ENCODE assay signal across 16 cellular contexts in the genomic region with DNA sequence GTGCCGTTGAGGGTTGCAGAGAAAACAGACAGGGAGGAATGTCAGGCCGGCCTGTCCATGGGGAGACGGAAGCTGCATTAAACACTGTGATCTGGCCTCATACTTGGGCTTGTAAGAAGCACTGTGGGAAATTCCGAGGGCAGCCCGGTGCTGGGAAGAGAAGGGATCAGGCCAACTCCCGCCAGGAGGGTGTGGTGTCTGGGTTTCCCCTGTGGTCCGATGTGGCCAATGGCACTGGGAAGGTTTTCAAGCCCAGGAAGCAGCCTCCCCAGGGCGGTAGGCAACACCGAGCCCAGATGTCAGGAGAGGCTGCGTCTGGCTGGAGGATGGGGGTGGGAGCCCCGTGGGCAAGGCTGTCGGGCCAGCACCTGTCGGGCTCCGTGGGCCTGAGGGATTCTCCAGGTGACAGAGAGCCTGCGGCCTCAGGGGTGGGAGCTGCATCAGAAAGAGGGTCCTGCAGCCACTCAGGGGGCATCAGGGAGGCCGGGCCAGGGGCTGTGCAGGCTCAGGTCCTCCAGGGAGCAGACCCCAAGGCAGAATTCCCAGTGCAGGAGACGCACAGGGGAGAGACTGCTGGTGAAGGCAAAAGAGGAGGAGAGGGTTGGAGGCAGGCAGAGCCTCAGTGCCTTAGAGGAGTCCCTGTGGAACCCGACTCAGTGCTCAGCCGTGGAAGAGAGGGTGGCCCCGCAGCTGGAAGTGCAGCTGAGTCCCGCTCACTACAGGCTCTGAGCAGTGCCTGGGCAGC. TPM values are rescaled to one million over a fixed set of nuclear protein-coding genes. Genes with fewer than 3 reads are reported as not detected.
DNase-seq lines count a peak whose midpoint lies in the region; ATAC-seq and TF ChIP-seq lines count a peak whose summit lies in the region.
"Had no signal": no experiment of that assay in that cellular context is flagged by ENCODE, and none has a peak within 500 bp of the region (broad histone marks: within the 10 kb centered on the region; RNA-seq: fewer than 3 reads in every experiment).

No MANE protein-coding gene starts in this region.

- H3K4me3 ChIP-seq in Caco-2 (ENCODE audit: low read depth, low read length), result no peak overlapping the region
- H3K4me3 ChIP-seq: K562 had no signal

- H3K36me3 Mint-ChIP-seq in WTC11 (no peaks in the 10 kb centered on the region), Caco-2 (ENCODE audit: insufficient read depth, unreplicated experiment) (no peaks in the 10 kb centered on the region)

- H3K4me3 Mint-ChIP-seq in WTC11, result no peak overlapping the region
- H3K4me3 Mint-ChIP-seq in Caco-2 (ENCODE audit: unreplicated experiment), result no peak overlapping the region
- H3K4me3 Mint-ChIP-seq: activated naive CD8-positive, alpha-beta T cell treated with anti-CD3 and anti-CD28 coated beads, Interleukin-2, amount 10 ng/mL, durations not matched to agents 7 days and 5 days had no signal

- H3K36me3 ChIP-seq in Caco-2 (ENCODE audit: control insufficient read depth, insufficient read depth, low read length), result no peaks in the 10 kb centered on the region

- DNase-seq in stimulated activated naive CD4-positive, alpha-beta T cell treated with Interleukin-2 at 50 U/mL for 16 hours (lab: John Stamatoyannopoulos, UW), result peak; percentile 9
- DNase-seq in stimulated activated naive CD4-positive, alpha-beta T cell (lab: John Stamatoyannopoulos, UW), result no peak
- DNase-seq in WTC11 (ENCODE audit: low spot score) (no peak), glomerular visceral epithelial cell (ENCODE audit: extremely low spot score) (peak; percentile 26), NCI-H2196 treated with DMSO at 0.1 percent for 48 hours (lab: John Stamatoyannopoulos, UW; ENCODE audit: unreplicated experiment) (no peak), Caco-2 (no peak)
- DNase-seq: activated naive CD8-positive, alpha-beta T cell treated with anti-CD3 and anti-CD28 coated beads, Interleukin-2, amount 10 ng/mL, durations not matched to agents 7 days and 5 days; activated T-cell treated with anti-CD3 and anti-CD28 coated beads for 4 hours; central memory CD4-positive, alpha-beta T cell; DMS 273 treated with DMSO at 0.1 percent for 48 hours; effector CD8-positive, alpha-beta T cell; hippocampal formation; kidney glomerular epithelial cell; stimulated activated naive CD8-positive, alpha-beta T cell treated with anti-CD3 and anti-CD28 coated beads, Interleukin-15, amount 100 ng/mL, for 72 hours had no signal

- no peaks in the 10 kb centered on the region for H3K27me3 ChIP-seq in Caco-2 (replicated peaks; ENCODE audit: control insufficient read depth, insufficient read depth, low read length)

- intact Hi-C loops in Caco-2 (cut with micrococcal nuclease; ENCODE audit: unreplicated experiment), result no loop called here

- TF ChIP-seq CTCF in WTC11 (IDR thresholded peaks at IDR 0.05) (no peak), Caco-2 (IDR thresholded peaks at IDR 0.05; ENCODE audit: insufficient read depth in 1 of 2, low read depth in 1 of 2, low read length in 1 of 2, severe bottlenecking in 1 of 2, unreplicated experiment in 1 of 2) (no peak)

- CTCF ChIA-PET in WTC11 (lab: Charles Lee), result interaction anchor here (0.8 to 1.6 kb wide), 15 partner anchors 12 to 267 kb away, joined by 3 to 17 read pairs (median 4); a partner anchor contains a TSS
- CTCF ChIA-PET in Caco-2 (lab: Charles Lee), result interaction anchor here (0.8 kb wide), 1 partner anchor 51 kb away, joined by 3 read pairs; no protein-coding TSS in a partner anchor

- BruUV-seq in Caco-2 (replicated peaks; lab: Mats Ljungman, UMichigan), result no TSS peak

- H3K27ac Mint-ChIP-seq in WTC11, result no peak overlapping the region
- no peak overlapping the region for H3K27ac Mint-ChIP-seq in Caco-2 (ENCODE audit: unreplicated experiment)
- H3K27ac Mint-ChIP-seq: stimulated activated naive CD8-positive, alpha-beta T cell treated with anti-CD3 and anti-CD28 coated beads, Interleukin-15, amount 100 ng/mL, for 72 hours had no signal

- 0 out of 2 replicates have a peak, but pooled peaks cover 2% of the 10 kb centered on the region for H3K4me1 Mint-ChIP-seq in WTC11
- no peaks in the 10 kb centered on the region for H3K4me1 Mint-ChIP-seq in Caco-2 (ENCODE audit: low read depth, unreplicated experiment)

- ATAC-seq in WTC11 (peak; percentile 22; the same call in 1 of the 2 replicates), HG03457 (IDR thresholded peaks at IDR 0.05; ENCODE audit: unreplicated experiment) (no peak)
- ATAC-seq: stimulated activated naive CD8-positive, alpha-beta T cell treated with anti-CD3 and anti-CD28 coated beads, Interleukin-15, amount 100 ng/mL, for 72 hours had no signal

- no peaks in the 10 kb centered on the region for H3K27me3 Mint-ChIP-seq in WTC11 (ENCODE audit: low read depth)
- H3K27me3 Mint-ChIP-seq in Caco-2 (ENCODE audit: insufficient read depth, unreplicated experiment), result no peaks in the 10 kb centered on the region
- H3K27me3 Mint-ChIP-seq: activated naive CD8-positive, alpha-beta T cell treated with anti-CD3 and anti-CD28 coated beads, Interleukin-2, amount 10 ng/mL, durations not matched to agents 7 days and 5 days; stimulated activated naive CD8-positive, alpha-beta T cell treated with anti-CD3 and anti-CD28 coated beads, Interleukin-15, amount 100 ng/mL, for 72 hours had no signal

- H3K4me1 ChIP-seq in Caco-2, result no peaks in the 10 kb centered on the region

- H3K9me3 Mint-ChIP-seq in WTC11 (no peaks in the 10 kb centered on the region), Caco-2 (ENCODE audit: unreplicated experiment) (no peaks in the 10 kb centered on the region)
- H3K9me3 Mint-ChIP-seq: activated naive CD8-positive, alpha-beta T cell treated with anti-CD3 and anti-CD28 coated beads, Interleukin-2, amount 10 ng/mL, durations not matched to agents 7 days and 5 days; stimulated activated naive CD8-positive, alpha-beta T cell treated with anti-CD3 and anti-CD28 coated beads, Interleukin-15, amount 100 ng/mL, for 72 hours had no signal

- H3K9me3 ChIP-seq in Caco-2, result no peaks in the 10 kb centered on the region

- POLR2A ChIA-PET in WTC11 (lab: Charles Lee), result no interaction called here
- POLR2A ChIA-PET in Caco-2 (lab: Charles Lee), result no interaction called here

TF ChIP-seq in WTC11, 78 proteins besides CTCF, POLR2A, EP300 and RAD21:
- TF ChIP-seq ZNF232 (CRISPR knock-in tag; IDR thresholded peaks at IDR 0.05) (no peak), CBFB (CRISPR knock-in tag; IDR thresholded peaks at IDR 0.05; ENCODE audit: low read depth) (no peak), RORB (CRISPR knock-in tag; IDR thresholded peaks at IDR 0.05) (no peak), FOXK1 (CRISPR knock-in tag; IDR thresholded peaks at IDR 0.05) (no peak), TCF7 (CRISPR knock-in tag; IDR thresholded peaks at IDR 0.05; ENCODE audit: low read depth) (no peak)
- TF ChIP-seq, protein P1, sequence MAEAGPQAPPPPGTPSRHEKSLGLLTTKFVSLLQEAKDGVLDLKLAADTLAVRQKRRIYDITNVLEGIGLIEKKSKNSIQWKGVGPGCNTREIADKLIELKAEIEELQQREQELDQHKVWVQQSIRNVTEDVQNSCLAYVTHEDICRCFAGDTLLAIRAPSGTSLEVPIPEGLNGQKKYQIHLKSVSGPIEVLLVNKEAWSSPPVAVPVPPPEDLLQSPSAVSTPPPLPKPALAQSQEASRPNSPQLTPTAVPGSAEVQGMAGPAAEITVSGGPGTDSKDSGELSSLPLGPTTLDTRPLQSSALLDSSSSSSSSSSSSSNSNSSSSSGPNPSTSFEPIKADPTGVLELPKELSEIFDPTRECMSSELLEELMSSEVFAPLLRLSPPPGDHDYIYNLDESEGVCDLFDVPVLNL (CRISPR knock-in tag; IDR thresholded peaks at IDR 0.05; ENCODE audit: borderline replicate concordance, low read depth), result no peak
- TF ChIP-seq, protein P2, sequence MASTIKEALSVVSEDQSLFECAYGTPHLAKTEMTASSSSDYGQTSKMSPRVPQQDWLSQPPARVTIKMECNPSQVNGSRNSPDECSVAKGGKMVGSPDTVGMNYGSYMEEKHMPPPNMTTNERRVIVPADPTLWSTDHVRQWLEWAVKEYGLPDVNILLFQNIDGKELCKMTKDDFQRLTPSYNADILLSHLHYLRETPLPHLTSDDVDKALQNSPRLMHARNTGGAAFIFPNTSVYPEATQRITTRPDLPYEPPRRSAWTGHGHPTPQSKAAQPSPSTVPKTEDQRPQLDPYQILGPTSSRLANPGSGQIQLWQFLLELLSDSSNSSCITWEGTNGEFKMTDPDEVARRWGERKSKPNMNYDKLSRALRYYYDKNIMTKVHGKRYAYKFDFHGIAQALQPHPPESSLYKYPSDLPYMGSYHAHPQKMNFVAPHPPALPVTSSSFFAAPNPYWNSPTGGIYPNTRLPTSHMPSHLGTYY (CRISPR knock-in tag; IDR thresholded peaks at IDR 0.05), result no peak
- TF ChIP-seq, protein P3, sequence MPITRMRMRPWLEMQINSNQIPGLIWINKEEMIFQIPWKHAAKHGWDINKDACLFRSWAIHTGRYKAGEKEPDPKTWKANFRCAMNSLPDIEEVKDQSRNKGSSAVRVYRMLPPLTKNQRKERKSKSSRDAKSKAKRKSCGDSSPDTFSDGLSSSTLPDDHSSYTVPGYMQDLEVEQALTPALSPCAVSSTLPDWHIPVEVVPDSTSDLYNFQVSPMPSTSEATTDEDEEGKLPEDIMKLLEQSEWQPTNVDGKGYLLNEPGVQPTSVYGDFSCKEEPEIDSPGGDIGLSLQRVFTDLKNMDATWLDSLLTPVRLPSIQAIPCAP (CRISPR knock-in tag; IDR thresholded peaks at IDR 0.05), result no peak

RNA-seq across cellular contexts. Expression of a gene that starts 8.4 kb away (rescaled TPM):
- total RNA-seq in WTC11 (2021) (0.09 TPM in 1 of 3 replicates, not detected in the others), Caco-2 (2022) (not detected in 2 replicates)

RNA-seq across cellular contexts. Expression of a gene that starts 16.2 kb away (rescaled TPM):
- total RNA-seq in WTC11 (2021) (0.25 to 0.39 TPM (median 0.27 TPM) in 3 replicates), Caco-2 (2022) (not detected in 2 replicates)
- total RNA-seq: K562 had no signal

RNA-seq across cellular contexts. Expression of a gene that starts 45.7 kb away (rescaled TPM):
- total RNA-seq in WTC11 (2021), result 0.53 to 0.98 TPM (median 0.81 TPM) in 3 replicates
- 9.8 and 26.3 TPM in 2 replicates for total RNA-seq in Caco-2 (2022)
- total RNA-seq: activated naive CD8-positive, alpha-beta T cell treated with anti-CD3 and anti-CD28 coated beads, Interleukin-2, amount 10 ng/mL, durations not matched to agents 7 days and 5 days had no signal

Comparison
In these comparisons a context has a peak if more than half of its experiments do, and no peak if none do; other contexts are left out.
1. DNase-seq: peak in stimulated activated naive CD4-positive, alpha-beta T cell treated with Interleukin-2 at 50 U/mL for 16 hours (single experiment) and glomerular visceral epithelial cell (single experiment); none in stimulated activated naive CD4-positive, alpha-beta T cell (0 of 6), WTC11 (single experiment), NCI-H2196 treated with DMSO at 0.1 percent for 48 hours (single experiment) and Caco-2 (0 of 2).